7 cellular contexts compared by ENCODE assay signal in genomic region chr18:5627756-5628511, GRCh38.
A peak's percentile ranks its signal among the peaks of the same experiment; 100 is the strongest.
DNase-seq lines count a peak whose midpoint lies in the region; TF ChIP-seq lines count a peak whose summit lies in the region.

No MANE protein-coding gene starts in this region.

- H3K9me3 Mint-ChIP-seq in activated T-helper 1 cell treated with anti-CD3 and anti-CD28 coated beads, Interleukin-12 subunit alpha, Interleukin-12 subunit beta, Interleukin-2, Interleukin-4 antibody, amounts not matched to agents 30 ng/mL and 10 ng/mL and 1 ng/mL, durations not matched to agents 14 hours and 24 hours and 36 hours, result no peaks in the 10 kb centered on the region
- H3K9me3 Mint-ChIP-seq in HFFc6, result peaks cover 5% of the 10 kb centered on the region

- H3K27me3 ChIP-seq in HAP-1 (ENCODE audit: low read depth), result peaks cover 19% of the 10 kb centered on the region
- peaks cover 70% of the 10 kb centered on the region for H3K27me3 ChIP-seq in iPS-18a (ENCODE audit: control insufficient read depth, insufficient read depth, low read length)
- peaks cover 45% of the 10 kb centered on the region for H3K27me3 ChIP-seq in skeletal muscle satellite cell (ENCODE audit: control insufficient read depth, insufficient read depth, low read length)

- H3K4me1 ChIP-seq in HAP-1 (peaks cover 4% of the 10 kb centered on the region; the same call in 1 of the 2 replicates), iPS-18a (ENCODE audit: control insufficient read depth, low read depth, low read length) (peaks cover 28% of the 10 kb centered on the region), skeletal muscle satellite cell (ENCODE audit: control insufficient read depth, insufficient read depth, low read length) (peaks cover 5% of the 10 kb centered on the region)

- DNase-seq in HAP-1 (ENCODE audit: low spot score in 2 of 2), result no peak
- no peak for DNase-seq in activated T-helper 1 cell treated with anti-CD3 and anti-CD28 coated beads, Interleukin-12 subunit alpha, Interleukin-12 subunit beta, Interleukin-2, Interleukin-4 antibody, amounts not matched to agents 30 ng/mL and 10 ng/mL and 1 ng/mL, durations not matched to agents 14 hours and 24 hours and 36 hours (ENCODE audit: low spot score)
- no peak for DNase-seq in HFFc6
- no peak for DNase-seq in OCI-M1 (lab: John Stamatoyannopoulos, UW)
- DNase-seq in AML-193 (lab: John Stamatoyannopoulos, UW), result no peak

- no peak overlapping the region for H3K27ac Mint-ChIP-seq in activated T-helper 1 cell treated with anti-CD3 and anti-CD28 coated beads, Interleukin-12 subunit alpha, Interleukin-12 subunit beta, Interleukin-2, Interleukin-4 antibody, amounts not matched to agents 30 ng/mL and 10 ng/mL and 1 ng/mL, durations not matched to agents 14 hours and 24 hours and 36 hours
- no peak overlapping the region for H3K27ac Mint-ChIP-seq in HFFc6

- peak overlapping the region; percentile 59 for H3K4me3 Mint-ChIP-seq in activated T-helper 1 cell treated with anti-CD3 and anti-CD28 coated beads, Interleukin-12 subunit alpha, Interleukin-12 subunit beta, Interleukin-2, Interleukin-4 antibody, amounts not matched to agents 30 ng/mL and 10 ng/mL and 1 ng/mL, durations not matched to agents 14 hours and 24 hours and 36 hours
- H3K4me3 Mint-ChIP-seq in HFFc6, result no peak overlapping the region

- H3K4me3 ChIP-seq in HAP-1, result peak overlapping the region; percentile 39
- H3K4me3 ChIP-seq in iPS-18a (ENCODE audit: low read length), result peak overlapping the region; percentile 60
- H3K4me3 ChIP-seq in skeletal muscle satellite cell (ENCODE audit: low read length), result peak overlapping the region; percentile 64

- TF ChIP-seq CTCF in HFFc6 (IDR thresholded peaks at IDR 0.05), result no peak

- no peak overlapping the region for H3K27ac ChIP-seq in iPS-18a (ENCODE audit: low read length)

- peaks cover 19% of the 10 kb centered on the region for H3K27me3 Mint-ChIP-seq in activated T-helper 1 cell treated with anti-CD3 and anti-CD28 coated beads, Interleukin-12 subunit alpha, Interleukin-12 subunit beta, Interleukin-2, Interleukin-4 antibody, amounts not matched to agents 30 ng/mL and 10 ng/mL and 1 ng/mL, durations not matched to agents 14 hours and 24 hours and 36 hours (ENCODE audit: insufficient read depth)
- no peaks in the 10 kb centered on the region for H3K27me3 Mint-ChIP-seq in HFFc6 (ENCODE audit: insufficient read depth)

- peaks cover 2% of the 10 kb centered on the region for H3K36me3 Mint-ChIP-seq in activated T-helper 1 cell treated with anti-CD3 and anti-CD28 coated beads, Interleukin-12 subunit alpha, Interleukin-12 subunit beta, Interleukin-2, Interleukin-4 antibody, amounts not matched to agents 30 ng/mL and 10 ng/mL and 1 ng/mL, durations not matched to agents 14 hours and 24 hours and 36 hours (ENCODE audit: low read depth)
- no peaks in the 10 kb centered on the region for H3K36me3 Mint-ChIP-seq in HFFc6 (ENCODE audit: low read depth)

- intact Hi-C loops in activated T-helper 1 cell treated with anti-CD3 and anti-CD28 coated beads, Interleukin-12 subunit alpha, Interleukin-12 subunit beta, Interleukin-2, Interleukin-4 antibody, amounts not matched to agents 30 ng/mL and 10 ng/mL and 1 ng/mL, durations not matched to agents 14 hours and 24 hours and 36 hours (cut with micrococcal nuclease), result loop anchor here (2.0 to 5.0 kb wide), 2 partner anchors 171 to 391 kb away; no protein-coding TSS in a partner anchor

- no peaks in the 10 kb centered on the region for H3K4me1 Mint-ChIP-seq in activated T-helper 1 cell treated with anti-CD3 and anti-CD28 coated beads, Interleukin-12 subunit alpha, Interleukin-12 subunit beta, Interleukin-2, Interleukin-4 antibody, amounts not matched to agents 30 ng/mL and 10 ng/mL and 1 ng/mL, durations not matched to agents 14 hours and 24 hours and 36 hours (ENCODE audit: low read depth)
- H3K4me1 Mint-ChIP-seq in HFFc6 (ENCODE audit: low read depth), result no peaks in the 10 kb centered on the region

- in situ Hi-C loops in HAP-1 (cut with MboI; ENCODE audit: low sequenced_read_pairs), result no loop called here

- H3K36me3 ChIP-seq in HAP-1 (replicated peaks) (no peaks in the 10 kb centered on the region), iPS-18a (ENCODE audit: control insufficient read depth, low read depth, low read length) (no peaks in the 10 kb centered on the region), skeletal muscle satellite cell (ENCODE audit: insufficient read depth, low read length) (no peaks in the 10 kb centered on the region)

- H3K9ac ChIP-seq in iPS-18a (ENCODE audit: low read length) (no peak overlapping the region), skeletal muscle satellite cell (ENCODE audit: low read depth, low read length) (no peak overlapping the region)

- H3K9me3 ChIP-seq in HAP-1 (no peaks in the 10 kb centered on the region), iPS-18a (ENCODE audit: control insufficient read depth, low read depth, low read length) (no peaks in the 10 kb centered on the region), skeletal muscle satellite cell (replicated peaks; ENCODE audit: low read length) (no peaks in the 10 kb centered on the region)

- H3K4me2 ChIP-seq in skeletal muscle satellite cell (ENCODE audit: low read length), result peak overlapping the region; percentile 78
